ENCODE assay signal across 8 cellular contexts in genomic region chr20:63495771-63496403, GRCh38. TPM values are rescaled to one million over a fixed set of nuclear protein-coding genes. Genes with fewer than 3 reads are reported as not detected.
DNase-seq lines count a peak whose midpoint lies in the region; ATAC-seq and TF ChIP-seq lines count a peak whose summit lies in the region.

No MANE protein-coding gene starts in this region.

- H3K4me3 ChIP-seq in gastroesophageal sphincter (peak overlapping the region in 1 of 2 donors; percentile 39), upper lobe of left lung (peak overlapping the region in 3 of 4 donors; percentile 12 to 47 (median 32))

- H3K27me3 ChIP-seq in gastroesophageal sphincter (peaks cover 72% of the 10 kb centered on the region), upper lobe of left lung (peaks cover 0 to 45% (median 24%) of the 10 kb centered on the region in 4 donors)

- H3K36me3 ChIP-seq in gastroesophageal sphincter (no peaks in the 10 kb centered on the region), upper lobe of left lung (no peaks in the 10 kb centered on the region)

- ATAC-seq in gastroesophageal sphincter (peak; percentile 68), upper lobe of left lung (ENCODE audit: low FRiP score in 2 of 2) (peak; percentile 44 to 73), HG02938 (IDR thresholded peaks at IDR 0.05; ENCODE audit: unreplicated experiment) (no peak)

- intact Hi-C loops in posterior cingulate gyrus (cut with DNase I): loop anchor here (1.0 kb wide), 2 partner anchors 24 to 478 kb away; partner anchors contain the start of gene PPDPF

- TF ChIP-seq EP300 in gastroesophageal sphincter (IDR thresholded peaks at IDR 0.05) (no peak), upper lobe of left lung (IDR thresholded peaks at IDR 0.05) (no peak)

- DNase-seq in SIG-M5 treated with dmso at 0.1 percent for 504 hours (lab: John Stamatoyannopoulos, UW; ENCODE audit: unreplicated experiment) (peak; percentile 36), SIG-M5 (lab: John Stamatoyannopoulos, UW) (no peak), SHP77 (lab: John Stamatoyannopoulos, UW) (peak; percentile 71 to 82), posterior cingulate gyrus (peak in 8 of 10 donors; percentile 61 to 93 (median 74)), upper lobe of left lung (peak; percentile 67 to 89)
- DNase-seq in activated naive CD4-positive, alpha-beta T cell (lab: John Stamatoyannopoulos, UW): peak; percentile 61 to 76 (median 68)

- no peak for TF ChIP-seq POLR2A in gastroesophageal sphincter (IDR thresholded peaks at IDR 0.05)
- TF ChIP-seq POLR2A in upper lobe of left lung (IDR thresholded peaks at IDR 0.05): no peak

- peaks cover 0 to 44% (median 12%) of the 10 kb centered on the region in 3 donors for H3K4me1 ChIP-seq in gastroesophageal sphincter
- H3K4me1 ChIP-seq in upper lobe of left lung: peaks cover 21 to 37% (median 23%) of the 10 kb centered on the region in 4 donors

- TF ChIP-seq CTCF in gastroesophageal sphincter (IDR thresholded peaks at IDR 0.05) (peak in 3 of 4 experiments; percentile 71 to 96 (median 87)), upper lobe of left lung (IDR thresholded peaks at IDR 0.05) (peak; percentile 90 to 96 (median 90))

- 0% methylated on average over 1 of the region's 43 CpGs; no CpG with 5 or more reads in 1 of the 2 donors for WGBS in gastroesophageal sphincter (ENCODE audit: low coverage in 1 of 2), 2 donors
- WGBS in upper lobe of left lung, 2 donors: 0 to 40% methylated on average over 10 to 26 of the region's 43 CpGs

- H3K27ac ChIP-seq in gastroesophageal sphincter (no peak overlapping the region), upper lobe of left lung (no peak overlapping the region)

- H3K9me3 ChIP-seq in gastroesophageal sphincter: no peaks in the 10 kb centered on the region
- no peaks in the 10 kb centered on the region for H3K9me3 ChIP-seq in upper lobe of left lung

RNA-seq across cellular contexts. Expression of gene EEF1A2, which starts 3.0 kb away (rescaled TPM):
- total RNA-seq in gastroesophageal sphincter (1 to 10 TPM in 3 of 4 donors, under 1 TPM in 1; 0.47 to 6.5 (median 3.4) TPM), upper lobe of left lung (1 to 10 TPM in 2 of 6 donors, under 1 TPM in 2, not detected in 2; 0.61 to 1.6 (median 1.1) TPM)

RNA-seq across cellular contexts. Expression of gene KCNQ2, which starts 23.4 kb away (rescaled TPM):
- total RNA-seq in gastroesophageal sphincter: under 1 TPM in 3 of 4 donors, not detected in 1; 0.19 to 0.40 (median 0.40) TPM
- under 1 TPM in 1 of 6 donors, not detected in 5; 0.66 TPM for total RNA-seq in upper lobe of left lung

RNA-seq across cellular contexts. Expression of gene PPDPF, which starts 24.7 kb away (rescaled TPM):
- total RNA-seq in gastroesophageal sphincter (100 to 1,000 TPM; 114 to 256 (median 162) TPM), upper lobe of left lung (100 to 1,000 TPM in 5 of 6 donors, 10 to 100 TPM in 1; 91.1 to 468 (median 416) TPM)

RNA-seq across cellular contexts. Expression of gene PTK6, which starts 41.3 kb away (rescaled TPM):
- total RNA-seq in gastroesophageal sphincter (1 to 10 TPM in 1 of 4 donors, under 1 TPM in 2, not detected in 1; 0.13 to 2.1 (median 0.42) TPM), upper lobe of left lung (1 to 10 TPM; 3.3 to 9.8 (median 6.0) TPM)

RNA-seq across cellular contexts. Expression of gene SRMS, which starts 51.7 kb away (rescaled TPM):
- total RNA-seq in gastroesophageal sphincter (not detected), upper lobe of left lung (not detected)
